ENCODE assay signal across 26 cellular contexts in the genomic region with DNA sequence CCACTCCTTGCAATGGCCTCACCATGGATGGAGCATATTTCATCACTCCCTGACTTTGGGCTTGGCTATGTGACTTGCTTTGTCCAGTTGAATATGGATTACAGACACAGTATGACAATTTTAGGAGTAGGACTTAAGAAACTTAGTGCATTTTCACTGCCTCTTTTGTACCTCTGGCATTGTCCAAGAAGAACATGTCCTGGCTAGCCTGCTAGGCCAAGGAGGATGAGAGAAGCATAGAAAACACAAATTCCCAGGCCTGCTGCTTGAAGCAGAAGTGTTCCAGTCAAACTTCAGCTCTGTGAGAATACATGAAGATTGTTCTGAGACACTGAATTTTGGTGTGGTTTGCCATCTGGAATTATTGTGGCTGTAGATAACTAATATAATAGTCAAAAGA. TPM values are rescaled to one million over a fixed set of nuclear protein-coding genes. Genes with fewer than 3 reads are reported as not detected.
DNase-seq lines count a peak whose midpoint lies in the region; ATAC-seq, FAIRE-seq and TF ChIP-seq lines count a peak whose summit lies in the region.
"Had no signal": no experiment of that assay in that cellular context is flagged by ENCODE, and none has a peak within 500 bp of the region (broad histone marks: within the 10 kb centered on the region; RNA-seq: fewer than 3 reads in every experiment).

No MANE protein-coding gene starts in this region.

- TF ChIP-seq POLR2A in prostate gland (IDR thresholded peaks at IDR 0.05) = no peak

- no peak for FAIRE-seq in bronchial epithelial cell (lab: Jason Lieb, UNC)
- FAIRE-seq: A204.1, GM12891, GM18507 had no signal

- no peaks in the 10 kb centered on the region for H3K27me3 ChIP-seq in Karpas-422 (ENCODE audit: low read length)
- H3K27me3 ChIP-seq in bronchial epithelial cell (ENCODE audit: control insufficient read depth, insufficient read depth, low read length) = peaks cover 9% of the 10 kb centered on the region
- H3K27me3 ChIP-seq in foreskin keratinocyte = peaks cover 54% of the 10 kb centered on the region
- H3K27me3 ChIP-seq in neuronal stem cell (ENCODE audit: control insufficient read depth in 3 of 3, insufficient read depth in 3 of 3, low read depth in 1 of 3, low read length in 3 of 3) = peaks cover 4 to 24% (median 4%) of the 10 kb centered on the region in 3 experiments
- H3K27me3 ChIP-seq in prostate gland (replicated peaks; ENCODE audit: insufficient read depth) = no peaks in the 10 kb centered on the region

- no peak overlapping the region for H3K27ac Mint-ChIP-seq in nephron progenitor cell
- H3K27ac Mint-ChIP-seq: CD4-positive, alpha-beta memory T cell; H9 had no signal

- DNase-seq in Karpas-422 (peak; percentile 17), bronchial epithelial cell (ENCODE audit: low read depth) (peak; percentile 67), foreskin keratinocyte (peak; percentile 14 to 42), neuronal stem cell (ENCODE audit: low spot score) (no peak), SKM-1 treated with dmso at 0.1 percent for 144 hours (lab: John Stamatoyannopoulos, UW; ENCODE audit: unreplicated experiment) (no peak), nephron progenitor cell (no peak), prostate gland (ENCODE audit: low spot score) (no peak)
- no peak for DNase-seq in activated CD4-positive, alpha-beta T cell treated with anti-CD3 and anti-CD28 coated beads, Interleukin-2, amount 50 U/mL, for 4 hours
- DNase-seq: C1 segment of cervical spinal cord; Calu3; CD4-positive, alpha-beta memory T cell; COR-L47; DMS53; DMS79 treated with DMSO at 0.1 percent for 48 hours; GF-D8; H9 had no signal

- no peak overlapping the region for H4K91ac ChIP-seq in neuronal stem cell (ENCODE audit: low read depth, low read length, poor library complexity)

- H3K4me3 Mint-ChIP-seq in nephron progenitor cell = no peak overlapping the region
- H3K4me3 Mint-ChIP-seq: CD4-positive, alpha-beta memory T cell; H9 had no signal

- H3K9me3 ChIP-seq in Karpas-422 (ENCODE audit: low read length) = no peaks in the 10 kb centered on the region
- H3K9me3 ChIP-seq in neuronal stem cell (replicated peaks in 1 of 2; ENCODE audit: control insufficient read depth in 2 of 2, insufficient read depth in 1 of 2, low read depth in 1 of 2, low read length in 2 of 2) = no peaks in the 10 kb centered on the region
- no peaks in the 10 kb centered on the region for H3K9me3 ChIP-seq in prostate gland

- no peak overlapping the region for H2BK15ac ChIP-seq in neuronal stem cell (ENCODE audit: low read length)

- H3K36me3 Mint-ChIP-seq in nephron progenitor cell (ENCODE audit: low read depth) = no peaks in the 10 kb centered on the region
- H3K36me3 Mint-ChIP-seq: CD4-positive, alpha-beta memory T cell had no signal

- H3K4me1 ChIP-seq in Karpas-422 (ENCODE audit: low read length) (peaks cover 7% of the 10 kb centered on the region), foreskin keratinocyte (no peaks in the 10 kb centered on the region), neuronal stem cell (ENCODE audit: control insufficient read depth in 2 of 2, insufficient read depth in 1 of 2, low read depth in 1 of 2, low read length in 2 of 2) (peaks cover 0 to 2% of the 10 kb centered on the region in 2 donors), prostate gland (replicated peaks) (no peaks in the 10 kb centered on the region)

- ATAC-seq in foreskin keratinocyte = no peak
- ATAC-seq: HCT116 had no signal

- intact Hi-C loops in prostate gland (cut with DNase I) = no loop called here

- no peaks in the 10 kb centered on the region for H4K20me1 ChIP-seq in Karpas-422 (ENCODE audit: insufficient read depth, low read depth, low read length)

- no peak overlapping the region for H2AK5ac ChIP-seq in neuronal stem cell (ENCODE audit: low read depth, low read length)

- H2BK12ac ChIP-seq in neuronal stem cell (ENCODE audit: low read length) = no peak overlapping the region

- H3K79me1 ChIP-seq in neuronal stem cell (ENCODE audit: low read depth, low read length) = no peaks in the 10 kb centered on the region

- H4K8ac ChIP-seq in neuronal stem cell (ENCODE audit: low read depth, low read length) = no peak overlapping the region

- H3K4me3 ChIP-seq in Karpas-422 (ENCODE audit: low read length) (no peak overlapping the region), bronchial epithelial cell (ENCODE audit: low read depth, low read length) (no peak overlapping the region), neuronal stem cell (ENCODE audit: low read length in 2 of 2) (no peak overlapping the region), prostate gland (no peak overlapping the region)
- H3K4me3 ChIP-seq: GM23248 had no signal

- no peak overlapping the region for H2BK5ac ChIP-seq in neuronal stem cell (ENCODE audit: low read length)

- no peak overlapping the region for H3K4ac ChIP-seq in neuronal stem cell (ENCODE audit: low read length)

- H3K23ac ChIP-seq in neuronal stem cell (ENCODE audit: low read depth, low read length, poor library complexity) = no peak overlapping the region

- no peaks in the 10 kb centered on the region for H3K79me2 ChIP-seq in Karpas-422 (ENCODE audit: low read length)

- H3K14ac ChIP-seq in neuronal stem cell (ENCODE audit: low read length) = no peak overlapping the region

- H3K9me2 ChIP-seq in Karpas-422 (replicated peaks; ENCODE audit: insufficient read depth, low read length) = no peaks in the 10 kb centered on the region

- H2AFZ ChIP-seq in Karpas-422 (ENCODE audit: low read length) (no peak overlapping the region), neuronal stem cell (ENCODE audit: low read length) (peak overlapping the region; percentile 62)
- H2AFZ ChIP-seq: GM23248 had no signal

- H3K4me1 Mint-ChIP-seq in nephron progenitor cell = peaks cover 12% of the 10 kb centered on the region

- H3K9me3 Mint-ChIP-seq in nephron progenitor cell = peaks cover 3% of the 10 kb centered on the region
- H3K9me3 Mint-ChIP-seq: CD4-positive, alpha-beta memory T cell; H9 had no signal

- no peak overlapping the region for H3K9ac ChIP-seq in Karpas-422 (ENCODE audit: low read length)
- no peak overlapping the region for H3K9ac ChIP-seq in neuronal stem cell (ENCODE audit: low read depth, low read length, poor library complexity)
- H3K9ac ChIP-seq: GM23248 had no signal

- H3K36me3 ChIP-seq in Karpas-422 (ENCODE audit: insufficient read depth, low read length) = no peaks in the 10 kb centered on the region
- no peaks in the 10 kb centered on the region for H3K36me3 ChIP-seq in bronchial epithelial cell (ENCODE audit: control insufficient read depth, insufficient read depth, low read length)
- no peaks in the 10 kb centered on the region for H3K36me3 ChIP-seq in neuronal stem cell (replicated peaks in 1 of 2; ENCODE audit: control insufficient read depth in 2 of 2, insufficient read depth in 2 of 2, low read length in 2 of 2)
- no peaks in the 10 kb centered on the region for H3K36me3 ChIP-seq in prostate gland

- H3K18ac ChIP-seq in neuronal stem cell (ENCODE audit: low read length) = no peak overlapping the region

- H2BK120ac ChIP-seq in neuronal stem cell (ENCODE audit: low read depth, low read length) = no peak overlapping the region

- H3K4me2 ChIP-seq in Karpas-422 (ENCODE audit: low read depth, low read length, poor library complexity, severe bottlenecking) (no peak overlapping the region), neuronal stem cell (ENCODE audit: insufficient read depth, low read length, poor library complexity, severe bottlenecking) (no peak overlapping the region)

- peaks cover 62% of the 10 kb centered on the region for H3K27me3 Mint-ChIP-seq in nephron progenitor cell (ENCODE audit: low read depth, poor library complexity)

- TF ChIP-seq CTCF in bronchial epithelial cell (IDR thresholded peaks at IDR 0.05; ENCODE audit: insufficient read depth, low read length, severe bottlenecking) (no peak), foreskin keratinocyte (conservative IDR thresholded peaks at IDR 0.05) (no peak), nephron progenitor cell (IDR thresholded peaks at IDR 0.05) (no peak), prostate gland (IDR thresholded peaks at IDR 0.05) (no peak)

- H3K27ac ChIP-seq in Karpas-422 (ENCODE audit: low read length) (no peak overlapping the region), foreskin keratinocyte (no peak overlapping the region), neuronal stem cell (replicated peaks; ENCODE audit: low read length) (no peak overlapping the region), prostate gland (no peak overlapping the region)
- H3K27ac ChIP-seq: GM23248 had no signal

RNA-seq across cellular contexts. Expression of a gene that starts 3.1 kb away (rescaled TPM):
- total RNA-seq in Karpas-422 (2014; rRNA removed; shearing (Covaris generic); ENCODE audit: low replicate concordance) = not detected in 2 replicates
- total RNA-seq in bronchial epithelial cell (not detected in 2 replicates), foreskin keratinocyte (not detected in 2 replicates), prostate gland (not detected)
- not detected in 2 replicates for polyA plus RNA-seq in foreskin keratinocyte
- polyA plus RNA-seq in neuronal stem cell (2013, experiment 1 of 2) = 0.06 TPM
- polyA plus RNA-seq in neuronal stem cell (2013, experiment 2 of 2) = 0.03 TPM
- total RNA-seq: Calu3; CD4-positive, alpha-beta memory T cell; Daoy; G401; GM23248; H4; H9 had no signal
- polyA plus RNA-seq: AG04450; BJ; CD4-positive, alpha-beta memory T cell; GM23248 had no signal

Comparison
In these comparisons a context has a peak if more than half of its experiments do, and no peak if none do; other contexts are left out.
1. DNase-seq: peak in Karpas-422 (single experiment), bronchial epithelial cell (single experiment) and foreskin keratinocyte (2 of 2); none in neuronal stem cell (single experiment), SKM-1 treated with dmso at 0.1 percent for 144 hours (single experiment), nephron progenitor cell (single experiment), prostate gland (single experiment) and activated CD4-positive, alpha-beta T cell treated with anti-CD3 and anti-CD28 coated beads, Interleukin-2, amount 50 U/mL, for 4 hours (0 of 2).